Comparison of ENCODE assay signal across 10 cellular contexts in the genomic region with DNA sequence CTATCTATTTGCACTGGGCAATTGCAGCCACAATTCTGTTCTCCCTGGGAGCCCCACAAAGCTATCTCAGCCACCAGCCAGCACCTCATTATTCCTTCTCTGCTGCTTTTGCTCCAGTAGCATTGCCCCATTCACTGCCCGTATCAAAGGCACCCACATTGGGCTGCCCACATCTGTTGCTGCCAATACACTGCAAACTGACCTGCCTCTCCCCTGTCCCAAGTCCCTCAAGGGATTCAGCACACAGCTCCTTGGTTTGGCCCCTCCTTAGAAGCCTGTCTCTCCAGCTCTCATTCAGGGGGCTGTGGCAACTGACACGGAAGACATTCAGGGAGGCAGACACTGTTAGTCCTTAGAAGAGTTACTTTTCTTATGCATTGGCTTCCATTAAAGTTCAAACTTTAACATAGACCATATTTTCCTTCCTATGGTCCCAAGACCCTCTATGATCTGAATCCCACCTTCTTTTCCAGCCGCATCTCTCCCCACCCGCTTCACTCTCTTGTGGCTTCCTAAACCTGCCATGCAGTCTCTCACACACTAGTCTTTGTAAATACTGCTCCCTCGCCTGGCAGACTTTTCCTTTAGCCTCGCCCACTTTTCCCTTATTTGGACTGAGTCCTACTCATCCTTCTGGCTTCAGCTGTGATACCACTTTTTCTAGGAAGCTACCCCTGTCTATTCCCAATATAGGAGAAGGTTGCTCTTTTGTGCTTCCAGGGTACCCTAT. TPM values are rescaled to one million over a fixed set of nuclear protein-coding genes. Genes with fewer than 3 reads are reported as not detected.
DNase-seq lines count a peak whose midpoint lies in the region; ATAC-seq and TF ChIP-seq lines count a peak whose summit lies in the region.
"Had no signal": no experiment of that assay in that cellular context is flagged by ENCODE, and none has a peak within 500 bp of the region (broad histone marks: within the 10 kb centered on the region; RNA-seq: fewer than 3 reads in every experiment).

No MANE protein-coding gene starts in this region.

- 19% methylated on average over 6 of the region's 6 CpGs for WGBS in right lobe of liver (ENCODE audit: insufficient coverage, low coverage, low lambda C conversion rate, missing lambda C conversion rate)

- peaks cover 0 to 21% of the 10 kb centered on the region in 2 donors for H3K27me3 ChIP-seq in right lobe of liver

- H3K27ac ChIP-seq in right lobe of liver, result no peak overlapping the region

- no peaks in the 10 kb centered on the region for H3K36me3 Mint-ChIP-seq in Calu3 (ENCODE audit: insufficient read depth, unreplicated experiment)

- TF ChIP-seq CTCF in Calu3 (IDR thresholded peaks at IDR 0.05; ENCODE audit: unreplicated experiment) (no peak), right lobe of liver (IDR thresholded peaks at IDR 0.05) (no peak)

- peaks cover 75% of the 10 kb centered on the region for H3K27me3 Mint-ChIP-seq in Calu3 (ENCODE audit: unreplicated experiment)

- no peaks in the 10 kb centered on the region for H3K9me3 ChIP-seq in right lobe of liver
- H3K9me3 ChIP-seq: thoracic aorta had no signal

- BruUV-seq in Calu3 (replicated peaks; lab: Mats Ljungman, UMichigan), result no TSS peak

- H3K4me1 Mint-ChIP-seq in Calu3 (ENCODE audit: low read depth, unreplicated experiment), result peaks cover 29% of the 10 kb centered on the region

- no peak overlapping the region for H3K4me3 Mint-ChIP-seq in Calu3 (ENCODE audit: low read depth, unreplicated experiment)

- H3K4me1 ChIP-seq in right lobe of liver, result no peaks in the 10 kb centered on the region

- no peak overlapping the region for H3K4me3 ChIP-seq in right lobe of liver
- H3K4me3 ChIP-seq: thoracic aorta had no signal

- intact Hi-C loops in Calu3 (cut with micrococcal nuclease; ENCODE audit: unreplicated experiment) (no loop called here), right lobe of liver (cut with DNase I) (no loop called here)

- no peak for TF ChIP-seq POLR2A in right lobe of liver (IDR thresholded peaks at IDR 0.05)

- peak; percentile 31 for DNase-seq in Calu3
- DNase-seq in NCI-H187 treated with DMSO at 0.1 percent for 48 hours (lab: John Stamatoyannopoulos, UW), result peak; percentile 66
- DNase-seq in astrocyte of the hippocampus (ENCODE audit: low read depth, low spot score), result peak; percentile 56
- DNase-seq in right lobe of liver, result no peak
- no peak for DNase-seq in NCI-H128 (lab: John Stamatoyannopoulos, UW; ENCODE audit: unreplicated experiment)
- DNase-seq in activated T-cell treated with anti-CD3 and anti-CD28 coated beads, Interleukin-2, amount 50 U/mL, for 48 hours, result no peak
- DNase-seq in activated effector memory CD4-positive, alpha-beta T cell treated with anti-CD3 and anti-CD28 coated beads, Interleukin-2, amount 50 U/mL, for 16 hours, result no peak

- H3K36me3 ChIP-seq in right lobe of liver, result no peaks in the 10 kb centered on the region
- H3K36me3 ChIP-seq: thoracic aorta had no signal

- no peak overlapping the region for H3K27ac Mint-ChIP-seq in Calu3 (ENCODE audit: unreplicated experiment)

- CTCF ChIA-PET in Calu3 (lab: Charles Lee), result interaction anchor here (0.6 to 2.9 kb wide), 4 partner anchors 9 to 110 kb away, joined by 3 to 9 read pairs (median 3); no protein-coding TSS in a partner anchor

- ATAC-seq in right lobe of liver (peak; percentile 58 to 83 (median 73)), GM19452 (IDR thresholded peaks at IDR 0.05; ENCODE audit: unreplicated experiment) (no peak)

- no peaks in the 10 kb centered on the region for H3K9me3 Mint-ChIP-seq in Calu3 (ENCODE audit: low read depth, unreplicated experiment)

RNA-seq across cellular contexts. Expression of a gene that starts 19.3 kb away (rescaled TPM):
- not detected in 2 replicates for total RNA-seq in Calu3 (2022)
- total RNA-seq in right lobe of liver, result under 1 TPM in 2 of 6 experiments, not detected in 4; 0.22 to 0.44 TPM
- total RNA-seq: thoracic aorta had no signal

RNA-seq across cellular contexts. Expression of a gene that starts 45.9 kb away (rescaled TPM):
- 15.3 and 17.2 TPM in 2 replicates for total RNA-seq in Calu3 (2022)
- total RNA-seq in right lobe of liver, result not detected
- total RNA-seq: liver, thoracic aorta had no signal

RNA-seq across cellular contexts. Expression of a gene that starts 54.4 kb away (rescaled TPM):
- 2.6 and 3.7 TPM in 2 replicates for total RNA-seq in Calu3 (2022)
- total RNA-seq in right lobe of liver, result 1 to 10 TPM in 5 of 6 experiments, under 1 TPM in 1; 0.88 to 5.1 (median 2.1) TPM

Comparison
In these comparisons a context has a peak if more than half of its experiments do, and no peak if none do; other contexts are left out.
1. DNase-seq: peak in Calu3 (single experiment), NCI-H187 treated with DMSO at 0.1 percent for 48 hours (single experiment) and astrocyte of the hippocampus (single experiment); none in right lobe of liver (0 of 3), NCI-H128 (single experiment), activated T-cell treated with anti-CD3 and anti-CD28 coated beads, Interleukin-2, amount 50 U/mL, for 48 hours (0 of 2) and activated effector memory CD4-positive, alpha-beta T cell treated with anti-CD3 and anti-CD28 coated beads, Interleukin-2, amount 50 U/mL, for 16 hours (single experiment).
2. RNA of a gene that starts 45.9 kb away (total RNA-seq): 15.3 to 17.2 TPM in Calu3; not detected in right lobe of liver; every median in the first group is over 10 times any median in the second.